ENCODE assay signal across 16 cellular contexts in the genomic region with DNA sequence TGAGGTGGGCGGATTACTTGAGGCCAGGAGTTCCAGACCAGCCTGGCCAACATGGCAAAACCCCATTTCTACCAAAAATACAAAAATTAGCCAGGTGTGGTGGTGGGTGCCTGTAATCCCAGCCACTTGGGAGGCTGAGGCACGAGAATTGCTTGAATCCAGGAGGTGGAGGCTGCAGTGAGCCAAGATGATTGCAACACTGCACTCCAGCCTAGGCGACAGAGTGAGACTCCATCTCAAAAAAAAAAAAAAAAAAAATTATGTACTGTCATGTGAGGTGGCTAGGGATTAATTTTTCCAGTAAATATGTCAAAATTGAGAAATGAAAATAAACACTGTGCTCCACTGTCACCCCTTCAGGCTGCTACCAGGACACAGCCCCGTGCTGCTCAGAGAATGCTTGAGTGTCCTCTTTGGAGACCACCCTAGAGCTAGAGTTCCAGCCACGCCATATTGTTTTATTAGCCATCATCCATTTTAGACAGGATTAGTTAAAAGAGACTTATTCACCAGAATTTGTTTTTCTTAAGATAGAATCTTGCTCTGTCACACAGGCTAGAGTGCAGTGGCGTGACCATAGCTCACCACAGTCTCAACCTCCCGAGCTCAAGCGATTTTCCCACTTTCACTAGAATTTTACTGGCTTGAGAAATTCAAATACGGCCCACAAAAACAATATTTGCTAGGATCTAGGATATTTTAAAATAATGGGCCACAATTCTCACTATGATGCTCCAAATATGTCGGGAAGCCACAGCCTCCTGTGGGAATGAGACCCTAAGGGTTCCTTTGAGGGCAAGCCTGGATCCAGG. TPM values are rescaled to one million over a fixed set of nuclear protein-coding genes. Genes with fewer than 3 reads are reported as not detected.
A peak's percentile ranks its signal among the peaks of the same experiment; 100 is the strongest.
DNase-seq lines count a peak whose midpoint lies in the region; ATAC-seq lines count a peak whose summit lies in the region.
"Had no signal": no experiment of that assay in that cellular context is flagged by ENCODE, and none has a peak within 500 bp of the region (broad histone marks: within the 10 kb centered on the region; RNA-seq: fewer than 3 reads in every experiment).

No MANE protein-coding gene starts in this region.

- peak overlapping the region; percentile 73 for H3K4me3 Mint-ChIP-seq in activated CD4-positive, alpha-beta T cell treated with anti-CD3 and anti-CD28 coated beads, Interleukin-2, amount 10 ng/mL, durations not matched to agents 7 days and 5 days
- peak overlapping the region; percentile 63 for H3K4me3 Mint-ChIP-seq in activated naive CD8-positive, alpha-beta T cell treated with anti-CD3 and anti-CD28 coated beads for 36 hours
- H3K4me3 Mint-ChIP-seq in stimulated activated naive B cell treated with anti-CD40 and anti-IgM and Interleukin-4, amounts not matched to agents 10 μg/mL and 1 μg/mL and 100 μg/mL, for 72 hours: peak overlapping the region; percentile 73 to 80
- H3K4me3 Mint-ChIP-seq: activated naive CD4-positive, alpha-beta T cell treated with anti-CD3 and anti-CD28 coated beads, Interleukin-2, amount 50 U/mL, for 24 hours; brain had no signal

- H3K27me3 Mint-ChIP-seq in activated CD4-positive, alpha-beta T cell treated with anti-CD3 and anti-CD28 coated beads, Interleukin-2, amount 10 ng/mL, durations not matched to agents 7 days and 5 days: no peaks in the 10 kb centered on the region
- H3K27me3 Mint-ChIP-seq in activated naive CD8-positive, alpha-beta T cell treated with anti-CD3 and anti-CD28 coated beads for 36 hours: peaks cover 8% of the 10 kb centered on the region
- H3K27me3 Mint-ChIP-seq in stimulated activated naive B cell treated with anti-CD40 and anti-IgM and Interleukin-4, amounts not matched to agents 10 μg/mL and 1 μg/mL and 100 μg/mL, for 72 hours: no peaks in the 10 kb centered on the region
- H3K27me3 Mint-ChIP-seq: activated naive CD4-positive, alpha-beta T cell treated with anti-CD3 and anti-CD28 coated beads, Interleukin-2, amount 50 U/mL, for 24 hours had no signal

- peaks cover 58% of the 10 kb centered on the region for H3K4me1 Mint-ChIP-seq in activated CD4-positive, alpha-beta T cell treated with anti-CD3 and anti-CD28 coated beads, Interleukin-2, amount 10 ng/mL, durations not matched to agents 7 days and 5 days
- H3K4me1 Mint-ChIP-seq in activated naive CD8-positive, alpha-beta T cell treated with anti-CD3 and anti-CD28 coated beads for 36 hours: peaks cover 51% of the 10 kb centered on the region
- peaks cover 42 to 75% of the 10 kb centered on the region in 2 donors for H3K4me1 Mint-ChIP-seq in stimulated activated naive B cell treated with anti-CD40 and anti-IgM and Interleukin-4, amounts not matched to agents 10 μg/mL and 1 μg/mL and 100 μg/mL, for 72 hours

- POLR2A ChIA-PET in activated CD4-positive, alpha-beta T cell treated with anti-CD3 and anti-CD28 coated beads, Interleukin-2, amount 10 ng/mL, durations not matched to agents 7 days and 5 days (lab: Charles Lee): no interaction called here

- H3K36me3 Mint-ChIP-seq in activated CD4-positive, alpha-beta T cell treated with anti-CD3 and anti-CD28 coated beads, Interleukin-2, amount 10 ng/mL, durations not matched to agents 7 days and 5 days (ENCODE audit: low read depth): peaks cover 10% of the 10 kb centered on the region
- peaks cover 12% of the 10 kb centered on the region for H3K36me3 Mint-ChIP-seq in activated naive CD8-positive, alpha-beta T cell treated with anti-CD3 and anti-CD28 coated beads for 36 hours
- H3K36me3 Mint-ChIP-seq in stimulated activated naive B cell treated with anti-CD40 and anti-IgM and Interleukin-4, amounts not matched to agents 10 μg/mL and 1 μg/mL and 100 μg/mL, for 72 hours: peaks cover 46 to 47% of the 10 kb centered on the region in 2 donors
- H3K36me3 Mint-ChIP-seq: activated naive CD4-positive, alpha-beta T cell treated with anti-CD3 and anti-CD28 coated beads, Interleukin-2, amount 50 U/mL, for 24 hours; brain; naive thymus-derived CD8-positive, alpha-beta T cell had no signal

- no peak for ATAC-seq in stimulated activated naive B cell treated with anti-CD40 and anti-IgM and Interleukin-4, amounts not matched to agents 10 μg/mL and 1 μg/mL and 100 μg/mL, for 72 hours (replicated peaks)
- no peak for ATAC-seq in HG03342 (IDR thresholded peaks at IDR 0.05; ENCODE audit: unreplicated experiment)

- peak overlapping the region; percentile 82 for H3K27ac Mint-ChIP-seq in activated CD4-positive, alpha-beta T cell treated with anti-CD3 and anti-CD28 coated beads, Interleukin-2, amount 10 ng/mL, durations not matched to agents 7 days and 5 days
- peak overlapping the region; percentile 78 for H3K27ac Mint-ChIP-seq in activated naive CD8-positive, alpha-beta T cell treated with anti-CD3 and anti-CD28 coated beads for 36 hours
- peak overlapping the region; percentile 88 for H3K27ac Mint-ChIP-seq in stimulated activated naive B cell treated with anti-CD40 and anti-IgM and Interleukin-4, amounts not matched to agents 10 μg/mL and 1 μg/mL and 100 μg/mL, for 72 hours
- H3K27ac Mint-ChIP-seq: activated naive CD4-positive, alpha-beta T cell treated with anti-CD3 and anti-CD28 coated beads, Interleukin-2, amount 50 U/mL, for 24 hours; brain had no signal

- DNase-seq in activated CD4-positive, alpha-beta T cell treated with anti-CD3 and anti-CD28 coated beads, Interleukin-2, amount 10 ng/mL, durations not matched to agents 7 days and 5 days: no peak
- DNase-seq in activated CD4-positive, alpha-beta T cell treated with anti-CD3 and anti-CD28 coated beads for 48 hours: no peak
- peak; percentile 40 for DNase-seq in NAMALWA (ENCODE audit: low spot score)
- no peak for DNase-seq in activated naive CD8-positive, alpha-beta T cell treated with anti-CD3 and anti-CD28 coated beads for 36 hours
- no peak for DNase-seq in stimulated activated naive B cell treated with anti-CD40 and anti-IgM and Interleukin-4, amounts not matched to agents 10 μg/mL and 1 μg/mL and 100 μg/mL, for 72 hours
- DNase-seq in stimulated activated naive CD4-positive, alpha-beta T cell (lab: John Stamatoyannopoulos, UW): no peak
- DNase-seq in SIG-M5 treated with dmso at 0.1 percent for 504 hours (lab: John Stamatoyannopoulos, UW; ENCODE audit: unreplicated experiment): no peak
- DNase-seq: cortex of kidney, NCI-H1694 had no signal

- H3K9me3 Mint-ChIP-seq in activated CD4-positive, alpha-beta T cell treated with anti-CD3 and anti-CD28 coated beads, Interleukin-2, amount 10 ng/mL, durations not matched to agents 7 days and 5 days: no peaks in the 10 kb centered on the region
- H3K9me3 Mint-ChIP-seq in activated naive CD8-positive, alpha-beta T cell treated with anti-CD3 and anti-CD28 coated beads for 36 hours: peaks cover 2% of the 10 kb centered on the region
- H3K9me3 Mint-ChIP-seq in stimulated activated naive B cell treated with anti-CD40 and anti-IgM and Interleukin-4, amounts not matched to agents 10 μg/mL and 1 μg/mL and 100 μg/mL, for 72 hours: peaks cover 0 to 2% of the 10 kb centered on the region in 2 donors
- H3K9me3 Mint-ChIP-seq: activated naive CD4-positive, alpha-beta T cell treated with anti-CD3 and anti-CD28 coated beads, Interleukin-2, amount 50 U/mL, for 24 hours had no signal

- CTCF ChIA-PET in activated CD4-positive, alpha-beta T cell treated with anti-CD3 and anti-CD28 coated beads, Interleukin-2, amount 10 ng/mL, durations not matched to agents 7 days and 5 days (lab: Charles Lee): interaction anchor here (0.8 to 2.0 kb wide), 4 partner anchors 41 to 96 kb away, joined by 3 to 9 read pairs (median 3); partner anchors contain the start of gene POGLUT1

RNA-seq across cellular contexts. Expression of gene CD80, which starts 0.7 kb away (rescaled TPM):
- 1 to 10 TPM; 7.2 to 7.4 TPM for total RNA-seq in activated CD4-positive, alpha-beta T cell treated with anti-CD3 and anti-CD28 coated beads, Interleukin-2, amount 10 ng/mL, durations not matched to agents 7 days and 5 days
- total RNA-seq in activated naive CD8-positive, alpha-beta T cell treated with anti-CD3 and anti-CD28 coated beads for 36 hours: 1 to 10 TPM; 4.2 to 4.7 TPM
- total RNA-seq: H1, HepG2, suprapubic skin had no signal

RNA-seq across cellular contexts. Expression of gene ADPRH, which starts 20.6 kb away (rescaled TPM):
- 1 to 10 TPM; 1.4 to 1.8 TPM for total RNA-seq in activated CD4-positive, alpha-beta T cell treated with anti-CD3 and anti-CD28 coated beads, Interleukin-2, amount 10 ng/mL, durations not matched to agents 7 days and 5 days
- total RNA-seq in activated naive CD8-positive, alpha-beta T cell treated with anti-CD3 and anti-CD28 coated beads for 36 hours: 1 to 10 TPM; 5.8 to 6.0 TPM

RNA-seq across cellular contexts. Expression of gene PLA1A, which starts 39.0 kb away (rescaled TPM):
- total RNA-seq in activated CD4-positive, alpha-beta T cell treated with anti-CD3 and anti-CD28 coated beads, Interleukin-2, amount 10 ng/mL, durations not matched to agents 7 days and 5 days: not detected
- total RNA-seq in activated naive CD8-positive, alpha-beta T cell treated with anti-CD3 and anti-CD28 coated beads for 36 hours: not detected
- total RNA-seq: H1; naive thymus-derived CD8-positive, alpha-beta T cell had no signal
